ENCODE assay signal across 9 cellular contexts in the genomic region with DNA sequence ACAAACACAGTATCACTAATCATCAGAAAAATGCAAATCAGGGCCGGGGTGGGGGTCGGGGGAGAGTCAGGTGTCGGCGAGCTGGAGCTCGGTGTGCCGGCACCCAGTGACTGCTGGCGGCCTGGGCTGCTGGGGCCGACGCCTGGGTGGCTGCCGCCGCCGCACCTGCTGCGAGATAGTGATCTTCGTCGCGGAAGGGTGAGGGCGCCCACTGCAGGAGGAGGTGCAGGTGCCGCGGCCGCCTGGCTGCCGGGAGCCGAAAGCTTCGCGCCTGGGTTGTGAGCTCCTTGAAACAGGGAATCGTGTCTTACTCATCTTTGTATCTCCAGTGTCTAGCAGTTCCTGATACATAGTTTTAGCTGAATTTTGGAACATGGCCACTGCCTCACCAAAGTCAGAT.
DNase-seq lines count a peak whose midpoint lies in the region; ATAC-seq and TF ChIP-seq lines count a peak whose summit lies in the region.
"Had no signal": no experiment of that assay in that cellular context is flagged by ENCODE, and none has a peak within 500 bp of the region (broad histone marks: within the 10 kb centered on the region; RNA-seq: fewer than 3 reads in every experiment).

No MANE protein-coding gene starts in this region.

- TF ChIP-seq RAD21 in IMR-90 (IDR thresholded peaks at IDR 0.05; ENCODE audit: low read length), result no peak

- H3K4me2 ChIP-seq in IMR-90 (ENCODE audit: low read depth, low read length), result no peak overlapping the region

- no peaks in the 10 kb centered on the region for H4K20me1 ChIP-seq in IMR-90 (ENCODE audit: insufficient read depth, low read length)

- H3K9me3 Mint-ChIP-seq in activated CD8-positive, alpha-beta memory T cell treated with anti-CD3 and anti-CD28 coated beads, Interleukin-2, amount 10 ng/mL, durations not matched to agents 7 days and 5 days (ENCODE audit: low read depth), result no peaks in the 10 kb centered on the region

- H3K4me1 Mint-ChIP-seq in activated CD8-positive, alpha-beta memory T cell treated with anti-CD3 and anti-CD28 coated beads, Interleukin-2, amount 10 ng/mL, durations not matched to agents 7 days and 5 days, result peaks cover 3% of the 10 kb centered on the region

- no peak overlapping the region for H2BK20ac ChIP-seq in IMR-90 (ENCODE audit: low read depth, low read length)

- H3K14ac ChIP-seq in IMR-90 (replicated peaks; ENCODE audit: low read depth, low read length), result no peak overlapping the region

- no peaks in the 10 kb centered on the region for H3K9me3 ChIP-seq in IMR-90 (ENCODE audit: control insufficient read depth, insufficient read depth, low read length)

- no peaks in the 10 kb centered on the region for H3K4me1 ChIP-seq in IMR-90 (ENCODE audit: control insufficient read depth, insufficient read depth, low read length)

- peaks cover 37% of the 10 kb centered on the region for H3K27me3 Mint-ChIP-seq in activated CD8-positive, alpha-beta memory T cell treated with anti-CD3 and anti-CD28 coated beads, Interleukin-2, amount 10 ng/mL, durations not matched to agents 7 days and 5 days

- H2AK9ac ChIP-seq in IMR-90 (replicated peaks; ENCODE audit: low read depth, low read length, poor library complexity), result no peak overlapping the region

- H2BK5ac ChIP-seq in IMR-90 (ENCODE audit: low read depth, low read length, poor library complexity, severe bottlenecking), result no peak overlapping the region

- H3K79me1 ChIP-seq in IMR-90 (ENCODE audit: low read depth in 1 of 2, low read length in 2 of 2), result no peaks in the 10 kb centered on the region

- H3K27ac Mint-ChIP-seq in activated CD8-positive, alpha-beta memory T cell treated with anti-CD3 and anti-CD28 coated beads, Interleukin-2, amount 10 ng/mL, durations not matched to agents 7 days and 5 days, result no peak overlapping the region

- no peak overlapping the region for H4K8ac ChIP-seq in IMR-90 (ENCODE audit: low read depth in 2 of 2, low read length in 2 of 2)

- no peak overlapping the region for H3K4me3 ChIP-seq in IMR-90 (ENCODE audit: insufficient read depth, low read depth, low read length)
- H3K4me3 ChIP-seq: SK-N-MC had no signal

- H3K27ac ChIP-seq in IMR-90 (ENCODE audit: insufficient read depth, low read length), result no peak overlapping the region
- H3K27ac ChIP-seq: SK-N-MC had no signal

- POLR2A ChIA-PET in IMR-90 (lab: Charles Lee; ENCODE audit: unreplicated experiment), result no interaction called here

- H3K18ac ChIP-seq in IMR-90 (ENCODE audit: low read depth, low read length), result no peak overlapping the region

- in situ Hi-C loops in GM13976 (cut with MboI; ENCODE audit: low sequenced_read_pairs, unreplicated experiment), result no loop called here
- in situ Hi-C loops in IMR-90 (cut with MboI; ENCODE audit: low sequenced_read_pairs), result no loop called here

- H3K36me3 ChIP-seq in IMR-90 (ENCODE audit: control insufficient read depth, insufficient read depth, low read length), result no peaks in the 10 kb centered on the region

- DNase-seq in GM13976 (ENCODE audit: low spot score) (peak; percentile 79), IMR-90 (no peak), left ventricle myocardium superior (peak; percentile 51), H4 (ENCODE audit: low spot score) (no peak), NK-92 (lab: John Stamatoyannopoulos, UW; ENCODE audit: unreplicated experiment) (no peak)
- peak; percentile 55 for DNase-seq in activated CD8-positive, alpha-beta memory T cell treated with anti-CD3 and anti-CD28 coated beads, Interleukin-2, amount 10 ng/mL, durations not matched to agents 7 days and 5 days
- DNase-seq in stimulated activated CD4-positive, alpha-beta T cell treated with anti-CD3 and anti-CD28 coated beads, Interleukin-4, amount 100 ng/mL, for 24 hours, result peak; percentile 19

- no peak overlapping the region for H3K4me3 Mint-ChIP-seq in activated CD8-positive, alpha-beta memory T cell treated with anti-CD3 and anti-CD28 coated beads, Interleukin-2, amount 10 ng/mL, durations not matched to agents 7 days and 5 days

- H2AFZ ChIP-seq in IMR-90 (replicated peaks; ENCODE audit: low read length, poor library complexity), result peak overlapping the region; percentile 23

- intact Hi-C loops in IMR-90 (cut with micrococcal nuclease) (no loop called here), left ventricle myocardium superior (cut with micrococcal nuclease) (no loop called here)

- no peak overlapping the region for H2AK5ac ChIP-seq in IMR-90 (ENCODE audit: low read depth, low read length)

- H4K91ac ChIP-seq in IMR-90 (ENCODE audit: insufficient read depth, low read depth, low read length), result no peak overlapping the region

- H3K4ac ChIP-seq in IMR-90 (ENCODE audit: low read depth, low read length), result no peak overlapping the region

- no peaks in the 10 kb centered on the region for H3K9me1 ChIP-seq in IMR-90 (ENCODE audit: insufficient read depth, low read length)

- 10% methylated on average over 11 of the region's 25 CpGs; no CpG with 5 or more reads in 1 of the 2 experiments for WGBS in IMR-90 (ENCODE audit: extremely low coverage in 2 of 2, insufficient read length in 1 of 2), 2 experiments

- no peak overlapping the region for H3K23ac ChIP-seq in IMR-90 (ENCODE audit: low read depth, low read length)

- no peak overlapping the region for H4K5ac ChIP-seq in IMR-90 (ENCODE audit: low read depth, low read length)

- BruUV-seq in IMR-90 (replicated peaks; lab: Mats Ljungman, UMichigan), result no TSS peak

- H3K9ac ChIP-seq in IMR-90 (ENCODE audit: low read depth, low read length), result no peak overlapping the region

- H2BK15ac ChIP-seq in IMR-90 (ENCODE audit: low read depth, low read length), result no peak overlapping the region

- ATAC-seq in GM21786 (IDR thresholded peaks at IDR 0.05; ENCODE audit: unreplicated experiment) (peak; percentile 90), IMR-90 (ENCODE audit: low read depth) (no peak), left ventricle myocardium superior (peak; percentile 48)
- peak; percentile 75 for ATAC-seq in activated CD8-positive, alpha-beta memory T cell treated with anti-CD3 and anti-CD28 coated beads, Interleukin-2, amount 10 ng/mL, durations not matched to agents 7 days and 5 days

- peaks cover 15% of the 10 kb centered on the region for H3K27me3 ChIP-seq in IMR-90 (ENCODE audit: control insufficient read depth, insufficient read depth, low read length)

- dilution Hi-C loops in IMR-90 (cut with HindIII; ENCODE audit: low sequenced_read_pairs, unreplicated experiment), result no loop called here

- no peak overlapping the region for H2BK120ac ChIP-seq in IMR-90 (ENCODE audit: low read depth, low read length)

- H3K36me3 Mint-ChIP-seq in activated CD8-positive, alpha-beta memory T cell treated with anti-CD3 and anti-CD28 coated beads, Interleukin-2, amount 10 ng/mL, durations not matched to agents 7 days and 5 days, result no peaks in the 10 kb centered on the region

- TF ChIP-seq POLR2A in IMR-90 (IDR thresholded peaks at IDR 0.05; ENCODE audit: low read depth, low read length), result no peak

- CTCF ChIA-PET in IMR-90 (lab: Yijun Ruan, JAX), result interaction anchor here (1.0 kb wide), 1 partner anchor 9 kb away, joined by 3 read pairs; no protein-coding TSS in a partner anchor
- CTCF ChIA-PET in activated CD8-positive, alpha-beta memory T cell treated with anti-CD3 and anti-CD28 coated beads, Interleukin-2, amount 10 ng/mL, durations not matched to agents 7 days and 5 days (lab: Charles Lee), result interaction anchor here (0.6 to 1.5 kb wide), 6 partner anchors 9 to 102 kb away, joined by 3 to 7 read pairs (median 3); no protein-coding TSS in a partner anchor

- H3K56ac ChIP-seq in IMR-90 (ENCODE audit: extremely low read depth, insufficient read depth, low read length), result no peak overlapping the region

- peak; percentile 66 for TF ChIP-seq CTCF in GM13976 (IDR thresholded peaks at IDR 0.05; ENCODE audit: borderline replicate concordance, control extremely low read depth, extremely low read depth, insufficient read depth, missing control alignments)
- TF ChIP-seq CTCF in IMR-90 (conservative IDR thresholded peaks at IDR 0.05; ENCODE audit: low read depth, low read length), result no peak

TF ChIP-seq in IMR-90, 13 proteins besides CTCF, POLR2A, EP300 and RAD21:
- TF ChIP-seq CEBPB (IDR thresholded peaks at IDR 0.05; ENCODE audit: low read depth, low read length) (no peak), CHD1 (IDR thresholded peaks at IDR 0.05; ENCODE audit: low read depth, low read length) (no peak), FOS (IDR thresholded peaks at IDR 0.05; ENCODE audit: low read depth, low read length) (no peak)

Comparison
In these comparisons a context has a peak if more than half of its experiments do, and no peak if none do; other contexts are left out.
1. DNase-seq: peak in GM13976 (single experiment), activated CD8-positive, alpha-beta memory T cell treated with anti-CD3 and anti-CD28 coated beads, Interleukin-2, amount 10 ng/mL, durations not matched to agents 7 days and 5 days (single experiment), left ventricle myocardium superior (single experiment) and stimulated activated CD4-positive, alpha-beta T cell treated with anti-CD3 and anti-CD28 coated beads, Interleukin-4, amount 100 ng/mL, for 24 hours (single experiment); none in IMR-90 (single experiment), H4 (single experiment) and NK-92 (single experiment).